In the genomic region with DNA sequence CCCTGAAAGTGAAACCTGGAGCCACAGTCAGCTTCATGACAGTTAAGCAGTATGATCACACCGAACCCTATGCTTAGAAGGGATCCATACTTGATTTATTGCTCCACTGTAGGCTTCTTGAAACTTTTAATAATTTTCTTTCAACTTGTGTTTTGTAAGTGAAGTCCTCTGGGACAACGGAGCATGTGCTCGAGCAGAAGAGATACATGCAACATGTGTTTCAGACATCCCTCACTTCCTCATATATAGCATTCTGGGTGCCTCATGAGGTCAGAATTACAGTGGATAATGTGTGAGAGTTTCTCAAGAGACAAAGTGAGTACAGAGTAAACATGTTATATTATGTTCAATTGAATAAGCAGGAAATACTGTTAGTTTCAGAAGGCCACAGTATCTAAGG, we compare ENCODE assay signal across 31 cellular contexts.
"Had no signal": no experiment of that assay in that cellular context is flagged by ENCODE, and none has a peak within 500 bp of the region (broad histone marks: within the 10 kb centered on the region; RNA-seq: fewer than 3 reads in every experiment).

No MANE protein-coding gene starts in this region.

- H3K27me3 ChIP-seq: ascending aorta, cardiac muscle cell had no signal

- DNase-seq: activated CD4-positive, alpha-beta memory T cell treated with anti-CD3 and anti-CD28 coated beads, Interleukin-2, amount 10 ng/mL, durations not matched to agents 7 days and 5 days; activated CD4-positive, alpha-beta T cell treated with anti-CD3 and anti-CD28 coated beads for 1 hour; activated CD4-positive, alpha-beta T cell treated with anti-CD3 and anti-CD28 coated beads for 36 hours; activated CD4-positive, alpha-beta T cell treated with anti-CD3 and anti-CD28 coated beads for 48 hours; activated CD4-positive, alpha-beta T cell treated with anti-CD3 and anti-CD28 coated beads, Interleukin-2, amount 10 ng/mL, durations not matched to agents 7 days and 5 days; activated CD4-positive, alpha-beta T cell treated with anti-CD3 and anti-CD28 coated beads, Interleukin-2, amount 50 U/mL, for 48 hours; activated CD4-positive, CD25-positive, alpha-beta regulatory T cell; activated CD8-positive, alpha-beta memory T cell treated with anti-CD3 and anti-CD28 coated beads for 24 hours; activated CD8-positive, alpha-beta memory T cell treated with anti-CD3 and anti-CD28 coated beads, Interleukin-2, amount 10 ng/mL, durations not matched to agents 7 days and 5 days; activated CD8-positive, alpha-beta memory T cell treated with anti-CD3 and anti-CD28 coated beads, Interleukin-2, amount 50 U/mL, for 48 hours; activated CD8-positive, alpha-beta T cell treated with anti-CD3 and anti-CD28 coated beads, Interleukin-2, amount 10 ng/mL, durations not matched to agents 7 days and 5 days; activated effector memory CD4-positive, alpha-beta T cell treated with Interleukin-2 at 50 U/mL for 16 hours; activated gamma-delta T cell; activated naive CD4-positive, alpha-beta T cell treated with anti-CD3 and anti-CD28 coated beads, Interleukin-2, amount 10 ng/mL, durations not matched to agents 7 days and 5 days; activated naive CD4-positive, alpha-beta T cell treated with Interleukin-2 at 50 U/mL for 16 hours; activated naive CD8-positive, alpha-beta T cell treated with anti-CD3 and anti-CD28 coated beads, Interleukin-2, amount 10 ng/mL, durations not matched to agents 7 days and 5 days; activated naive CD8-positive, alpha-beta T cell treated with anti-CD3 and anti-CD28 coated beads, Interleukin-2, amount 50 U/mL, for 24 hours; activated T-cell treated with anti-CD3 and anti-CD28 coated beads, Interleukin-2, amount 50 U/mL, for 24 hours; activated T-cell treated with anti-CD3 and anti-CD28 coated beads, Interleukin-2, amount 50 U/mL, for 48 hours; amygdala; anterior cingulate cortex; caudate nucleus; cerebellar nuclear complex; T-helper 2 cell; T-helper 9 cell; WERI-Rb-1 had no signal

- H3K4me3 ChIP-seq: ascending aorta, cardiac muscle cell had no signal

- FAIRE-seq: bronchial epithelial cell had no signal

- H3K9me3 ChIP-seq: ascending aorta had no signal

- H3K36me3 ChIP-seq: ascending aorta, cardiac muscle cell, WERI-Rb-1 had no signal

- H3K27ac ChIP-seq: ascending aorta, cardiac muscle cell, WERI-Rb-1 had no signal

- H3K4me1 ChIP-seq: ascending aorta had no signal

- ATAC-seq: activated CD4-positive, alpha-beta T cell treated with anti-CD3 and anti-CD28 coated beads for 36 hours; activated CD4-positive, CD25-positive, alpha-beta regulatory T cell treated with anti-CD3 and anti-CD28 coated beads, Interleukin-2, amount 50 U/mL, for 24 hours; activated CD8-positive, alpha-beta memory T cell treated with anti-CD3 and anti-CD28 coated beads, Interleukin-2, amount 10 ng/mL, durations not matched to agents 7 days and 5 days; activated CD8-positive, alpha-beta T cell treated with anti-CD3 and anti-CD28 coated beads, Interleukin-2, amount 10 ng/mL, durations not matched to agents 7 days and 5 days; activated naive CD8-positive, alpha-beta T cell treated with anti-CD3 and anti-CD28 coated beads, Interleukin-2, amount 50 U/mL, for 24 hours; WTC11 had no signal
